2 cellular contexts compared by ENCODE assay signal in genomic region chr16:704047-704446, GRCh38.
TF ChIP-seq lines count a peak whose summit lies in the region.

No MANE protein-coding gene starts in this region.

TF ChIP-seq in HCT116, 20 proteins besides CTCF, POLR2A, EP300 and RAD21:
- TF ChIP-seq ZFX (IDR thresholded peaks at IDR 0.05) (no peak), MAX (IDR thresholded peaks at IDR 0.05) (no peak), SRF (IDR thresholded peaks at IDR 0.05; ENCODE audit: low read depth) (no peak), CBX3 (IDR thresholded peaks at IDR 0.05; ENCODE audit: low read depth) (no peak), ATF3 (IDR thresholded peaks at IDR 0.05) (no peak), EZH2phosphoT487 (IDR thresholded peaks at IDR 0.05; ENCODE audit: borderline replicate concordance) (no peak), SIN3A (IDR thresholded peaks at IDR 0.05; ENCODE audit: low read depth) (no peak), SP1 (IDR thresholded peaks at IDR 0.05; ENCODE audit: low read depth) (no peak), FOSL1 (IDR thresholded peaks at IDR 0.05; ENCODE audit: low read depth) (no peak), JUND (IDR thresholded peaks at IDR 0.05) (no peak), EGR1 (IDR thresholded peaks at IDR 0.05; ENCODE audit: low read depth) (no peak), ELF1 (IDR thresholded peaks at IDR 0.05; ENCODE audit: borderline replicate concordance, low read depth) (no peak), ZBTB33 (IDR thresholded peaks at IDR 0.05; ENCODE audit: extremely low read depth, insufficient replicate concordance, low read length) (no peak), EZH2 (IDR thresholded peaks at IDR 0.05) (no peak), POLR2AphosphoS5 (IDR thresholded peaks at IDR 0.05; ENCODE audit: low read depth, low read length) (no peak), ZNF274 (IDR thresholded peaks at IDR 0.05; ENCODE audit: low read depth, low read length) (no peak), TCF7L2 (IDR thresholded peaks at IDR 0.05; ENCODE audit: borderline replicate concordance, extremely low read depth, insufficient read depth, insufficient read length) (no peak), REST (IDR thresholded peaks at IDR 0.05; ENCODE audit: low read depth) (no peak)

TF ChIP-seq in H1, 55 proteins besides CTCF, POLR2A, EP300 and RAD21:
- TF ChIP-seq BACH1 (IDR thresholded peaks at IDR 0.05; ENCODE audit: low read length) (no peak), ATF2 (IDR thresholded peaks at IDR 0.05; ENCODE audit: low read length) (no peak), MAX (IDR thresholded peaks at IDR 0.05) (no peak), EGR1 (IDR thresholded peaks at IDR 0.05; ENCODE audit: borderline replicate concordance, low read depth, low read length) (no peak), SP4 (IDR thresholded peaks at IDR 0.05; ENCODE audit: low read length) (no peak), TBP (IDR thresholded peaks at IDR 0.05; ENCODE audit: low read depth, low read length) (no peak), CBX8 (IDR thresholded peaks at IDR 0.05; ENCODE audit: borderline replicate concordance, low read depth, low read length) (no peak), YY1 (IDR thresholded peaks at IDR 0.05; ENCODE audit: low read depth, low read length) (no peak), POU5F1 (IDR thresholded peaks at IDR 0.05; ENCODE audit: low read depth, low read length) (no peak), TEAD4 (IDR thresholded peaks at IDR 0.05; ENCODE audit: low read depth, low read length) (no peak), RXRA (IDR thresholded peaks at IDR 0.05; ENCODE audit: insufficient read depth, low read depth, low read length) (no peak), RFX5 (IDR thresholded peaks at IDR 0.05; ENCODE audit: borderline replicate concordance, low read depth, low read length) (no peak), SRF (IDR thresholded peaks at IDR 0.05; ENCODE audit: low read depth, low read length) (no peak), CEBPB (IDR thresholded peaks at IDR 0.05; ENCODE audit: low read depth, low read length) (no peak), TAF1 (IDR thresholded peaks at IDR 0.05; ENCODE audit: low read depth, low read length) (no peak), SIX5 (IDR thresholded peaks at IDR 0.05; ENCODE audit: low read depth, low read length) (no peak), CREB1 (IDR thresholded peaks at IDR 0.05) (no peak), USF2 (IDR thresholded peaks at IDR 0.05; ENCODE audit: low read length) (no peak), KDM1A (IDR thresholded peaks at IDR 0.05; ENCODE audit: borderline replicate concordance, low read length) (no peak)
